ENCODE assay signal across 19 cellular contexts in genomic region chr6:21871831-21872230, GRCh38.
DNase-seq lines count a peak whose midpoint lies in the region; ATAC-seq and TF ChIP-seq lines count a peak whose summit lies in the region.
"Had no signal": no experiment of that assay in that cellular context is flagged by ENCODE, and none has a peak within 500 bp of the region (broad histone marks: within the 10 kb centered on the region; RNA-seq: fewer than 3 reads in every experiment).

No MANE protein-coding gene starts in this region.

- H3K36me3 Mint-ChIP-seq in WTC11 = peaks cover 15% of the 10 kb centered on the region
- H3K36me3 Mint-ChIP-seq: CD8-positive, alpha-beta T cell had no signal

- H3K4me3 ChIP-seq in OCI-LY7 (ENCODE audit: low read depth, low read length, poor library complexity, severe bottlenecking) = no peak overlapping the region
- H3K4me3 ChIP-seq: K562, SJCRH30 had no signal

- intact Hi-C loops in OCI-LY7 (cut with micrococcal nuclease; ENCODE audit: unreplicated experiment) = no loop called here

- DNase-seq in NCI-H2029 (lab: John Stamatoyannopoulos, UW) (peak; percentile 17), NCI-H2029 treated with DMSO at 0.1 percent for 48 hours (lab: John Stamatoyannopoulos, UW) (no peak), ELF-1 (ENCODE audit: low read depth, low spot score) (peak; percentile 45), WTC11 (ENCODE audit: low spot score) (no peak), left kidney (ENCODE audit: low read depth, low spot score) (peak; percentile 50), NCI-H526 treated with DMSO at 0.1 percent for 48 hours (lab: John Stamatoyannopoulos, UW) (no peak), OCI-LY7 (ENCODE audit: low spot score) (no peak), DMS79 (lab: John Stamatoyannopoulos, UW) (no peak)
- DNase-seq: 8988T; BE2C; CD8-positive, alpha-beta T cell; HCEC 1CT; NCI-H1417 treated with DMSO at 0.1 percent for 48 hours; NCI-H1930; NCI-H2227 treated with DMSO at 0.1 percent for 48 hours; NCI-H526; SJCRH30 had no signal

- no peaks in the 10 kb centered on the region for H3K4me1 ChIP-seq in OCI-LY7 (ENCODE audit: insufficient read depth, low read length, poor library complexity, severe bottlenecking)
- H3K4me1 ChIP-seq: BE2C, SJCRH30 had no signal

- peak; percentile 68 for ATAC-seq in WTC11
- ATAC-seq: CD8-positive, alpha-beta T cell; K562 had no signal

- H3K27me3 Mint-ChIP-seq in WTC11 (ENCODE audit: low read depth) = no peaks in the 10 kb centered on the region

- no peak overlapping the region for H3K4me2 ChIP-seq in OCI-LY7 (ENCODE audit: low read length)

- no peaks in the 10 kb centered on the region for H3K9me2 ChIP-seq in OCI-LY7 (ENCODE audit: insufficient read depth, low read length)

- no TSS peak for BruUV-seq in OCI-LY7 (replicated peaks; lab: Mats Ljungman, UMichigan)

- peaks cover 61% of the 10 kb centered on the region for H3K4me1 Mint-ChIP-seq in WTC11

- no peak overlapping the region; the same call in 1 of the 2 replicates for H3K27ac Mint-ChIP-seq in WTC11
- H3K27ac Mint-ChIP-seq: CD8-positive, alpha-beta T cell had no signal

- no peaks in the 10 kb centered on the region for H3K9me3 Mint-ChIP-seq in WTC11

- POLR2A ChIA-PET in WTC11 (lab: Charles Lee) = no interaction called here
- POLR2A ChIA-PET in OCI-LY7 (lab: Charles Lee) = no interaction called here

- no peaks in the 10 kb centered on the region for H3K36me3 ChIP-seq in OCI-LY7 (ENCODE audit: insufficient read depth, low read length)
- H3K36me3 ChIP-seq: BE2C, SJCRH30 had no signal

- H3K9me3 ChIP-seq in OCI-LY7 (ENCODE audit: low read length) = no peaks in the 10 kb centered on the region
- H3K9me3 ChIP-seq: SJCRH30 had no signal

- H2AFZ ChIP-seq in OCI-LY7 (ENCODE audit: low read length) = no peak overlapping the region

- H3K79me2 ChIP-seq in OCI-LY7 (ENCODE audit: insufficient read depth, low read depth, low read length) = no peaks in the 10 kb centered on the region

- H3K27ac ChIP-seq in OCI-LY7 (ENCODE audit: low read depth, low read length, poor library complexity, severe bottlenecking) = no peak overlapping the region
- H3K27ac ChIP-seq: RWPE1, SJCRH30 had no signal

- H3K4me3 Mint-ChIP-seq in WTC11 = no peak overlapping the region
- H3K4me3 Mint-ChIP-seq: CD8-positive, alpha-beta T cell had no signal

- no peaks in the 10 kb centered on the region for H4K20me1 ChIP-seq in OCI-LY7 (ENCODE audit: insufficient read depth, low read length)

- CTCF ChIA-PET in WTC11 (lab: Charles Lee) (no interaction called here), OCI-LY7 (lab: Charles Lee; ENCODE audit: unreplicated experiment) (no interaction called here)

- TF ChIP-seq CTCF in WTC11 (IDR thresholded peaks at IDR 0.05) = no peak
- no peak for TF ChIP-seq CTCF in OCI-LY7 (conservative IDR thresholded peaks at IDR 0.05; ENCODE audit: low read length)

TF ChIP-seq in WTC11, 78 proteins besides CTCF, POLR2A, EP300 and RAD21:
- TF ChIP-seq CREM (CRISPR knock-in tag; IDR thresholded peaks at IDR 0.05) (no peak), ZNF416 (CRISPR knock-in tag; IDR thresholded peaks at IDR 0.05) (no peak), TEAD1 (CRISPR knock-in tag; IDR thresholded peaks at IDR 0.05) (no peak), SOX15 (CRISPR knock-in tag; IDR thresholded peaks at IDR 0.05) (no peak), MYBL2 (CRISPR knock-in tag; IDR thresholded peaks at IDR 0.05) (no peak)
- TF ChIP-seq, protein P1, sequence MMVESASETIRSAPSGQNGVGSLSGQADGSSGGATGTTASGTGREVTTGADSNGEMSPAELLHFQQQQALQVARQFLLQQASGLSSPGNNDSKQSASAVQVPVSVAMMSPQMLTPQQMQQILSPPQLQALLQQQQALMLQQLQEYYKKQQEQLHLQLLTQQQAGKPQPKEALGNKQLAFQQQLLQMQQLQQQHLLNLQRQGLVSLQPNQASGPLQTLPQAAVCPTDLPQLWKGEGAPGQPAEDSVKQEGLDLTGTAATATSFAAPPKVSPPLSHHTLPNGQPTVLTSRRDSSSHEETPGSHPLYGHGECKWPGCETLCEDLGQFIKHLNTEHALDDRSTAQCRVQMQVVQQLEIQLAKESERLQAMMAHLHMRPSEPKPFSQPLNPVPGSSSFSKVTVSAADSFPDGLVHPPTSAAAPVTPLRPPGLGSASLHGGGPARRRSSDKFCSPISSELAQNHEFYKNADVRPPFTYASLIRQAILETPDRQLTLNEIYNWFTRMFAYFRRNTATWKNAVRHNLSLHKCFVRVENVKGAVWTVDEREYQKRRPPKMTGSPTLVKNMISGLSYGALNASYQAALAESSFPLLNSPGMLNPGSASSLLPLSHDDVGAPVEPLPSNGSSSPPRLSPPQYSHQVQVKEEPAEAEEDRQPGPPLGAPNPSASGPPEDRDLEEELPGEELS (CRISPR knock-in tag; IDR thresholded peaks at IDR 0.05) = no peak
TF ChIP-seq in WTC11: peak in this region for 0.

Comparison
In these comparisons a context has a peak if more than half of its experiments do, and no peak if none do; other contexts are left out.
1. DNase-seq: peak in NCI-H2029 (single experiment), ELF-1 (single experiment) and left kidney (single experiment); none in NCI-H2029 treated with DMSO at 0.1 percent for 48 hours (single experiment), WTC11 (single experiment), NCI-H526 treated with DMSO at 0.1 percent for 48 hours (single experiment), OCI-LY7 (single experiment) and DMS79 (single experiment).